Comparison of ENCODE assay signal across 10 cellular contexts in genomic region chr1:99943238-99943794, GRCh38. TPM values are rescaled to one million over a fixed set of nuclear protein-coding genes. Genes with fewer than 3 reads are reported as not detected.
DNase-seq lines count a peak whose midpoint lies in the region; ATAC-seq and TF ChIP-seq lines count a peak whose summit lies in the region.
"Had no signal": no experiment of that assay in that cellular context is flagged by ENCODE, and none has a peak within 500 bp of the region (broad histone marks: within the 10 kb centered on the region; RNA-seq: fewer than 3 reads in every experiment).

No MANE protein-coding gene starts in this region.

- no peaks in the 10 kb centered on the region for H3K9me3 ChIP-seq in adipocyte (ENCODE audit: control insufficient read depth, low read length)
- H3K9me3 ChIP-seq in psoas muscle, result no peaks in the 10 kb centered on the region
- H3K9me3 ChIP-seq: ascending aorta had no signal

- H3K4me1 Mint-ChIP-seq in mesothelial cell of epicardium, result peaks cover 26% of the 10 kb centered on the region
- H3K4me1 Mint-ChIP-seq in activated T-helper 17 cell treated with anti-CD3 and anti-CD28 coated beads, Interleukin-2, amount 50 U/mL, for 72 hours, result no peaks in the 10 kb centered on the region

- peak overlapping the region; percentile 73 for H3K27ac Mint-ChIP-seq in mesothelial cell of epicardium
- H3K27ac Mint-ChIP-seq in activated T-helper 17 cell treated with anti-CD3 and anti-CD28 coated beads, Interleukin-2, amount 50 U/mL, for 72 hours, result no peak overlapping the region
- H3K27ac Mint-ChIP-seq: progenitor cell of endocrine pancreas had no signal

- H3K36me3 Mint-ChIP-seq in mesothelial cell of epicardium, result no peaks in the 10 kb centered on the region
- no peaks in the 10 kb centered on the region for H3K36me3 Mint-ChIP-seq in activated T-helper 17 cell treated with anti-CD3 and anti-CD28 coated beads, Interleukin-2, amount 50 U/mL, for 72 hours (ENCODE audit: low read depth)

- no peak overlapping the region for H3K27ac ChIP-seq in psoas muscle
- H3K27ac ChIP-seq: ascending aorta had no signal

- ATAC-seq in psoas muscle, result no peak
- no peak for ATAC-seq in activated T-helper 17 cell treated with anti-CD3 and anti-CD28 coated beads, Interleukin-2, amount 50 U/mL, for 72 hours (replicated peaks)

- 24 to 32% (median 26%) methylated on average over 7 of the region's 7 CpGs for WGBS in psoas muscle, 3 donors

- no peak overlapping the region for H3K4me3 Mint-ChIP-seq in mesothelial cell of epicardium
- H3K4me3 Mint-ChIP-seq in activated T-helper 17 cell treated with anti-CD3 and anti-CD28 coated beads, Interleukin-2, amount 50 U/mL, for 72 hours, result no peak overlapping the region

- TF ChIP-seq CTCF in mesothelial cell of epicardium (IDR thresholded peaks at IDR 0.05; ENCODE audit: unreplicated experiment), result no peak
- no peak for TF ChIP-seq CTCF in psoas muscle (IDR thresholded peaks at IDR 0.05)

- intact Hi-C loops in psoas muscle (cut with DNase I), result no loop called here

- H3K36me3 ChIP-seq in adipocyte (ENCODE audit: control insufficient read depth, insufficient read depth, low read length, severe bottlenecking), result no peaks in the 10 kb centered on the region
- H3K36me3 ChIP-seq in psoas muscle (ENCODE audit: insufficient read depth in 1 of 2, low read depth in 1 of 2), result no peaks in the 10 kb centered on the region
- H3K36me3 ChIP-seq: ascending aorta had no signal

- H3K27me3 Mint-ChIP-seq in mesothelial cell of epicardium (ENCODE audit: low read depth), result no peaks in the 10 kb centered on the region
- no peaks in the 10 kb centered on the region for H3K27me3 Mint-ChIP-seq in activated T-helper 17 cell treated with anti-CD3 and anti-CD28 coated beads, Interleukin-2, amount 50 U/mL, for 72 hours
- H3K27me3 Mint-ChIP-seq: progenitor cell of endocrine pancreas had no signal

- H3K9ac ChIP-seq in adipocyte (ENCODE audit: low read length), result no peak overlapping the region

- H3K4me3 ChIP-seq in adipocyte (ENCODE audit: low read length) (peak overlapping the region; percentile 1), psoas muscle (no peak overlapping the region)
- H3K4me3 ChIP-seq: ascending aorta had no signal

- DNase-seq in DMS153 (lab: John Stamatoyannopoulos, UW) (peak; percentile 49), NCI-H1694 (lab: John Stamatoyannopoulos, UW) (peak; percentile 50), adipocyte (ENCODE audit: low read depth) (peak; percentile 80), mesothelial cell of epicardium (ENCODE audit: low spot score in 2 of 2, unreplicated experiment in 2 of 2) (peak in 1 of 2 experiments; percentile 42), psoas muscle (no peak), UCSD-AML1 (lab: John Stamatoyannopoulos, UW; ENCODE audit: unreplicated experiment) (no peak)
- no peak for DNase-seq in activated naive CD4-positive, alpha-beta T cell treated with anti-CD3 and anti-CD28 coated beads, Interleukin-2, amount 50 U/mL, for 16 hours

- H3K9me3 Mint-ChIP-seq in mesothelial cell of epicardium, result no peaks in the 10 kb centered on the region
- H3K9me3 Mint-ChIP-seq in activated T-helper 17 cell treated with anti-CD3 and anti-CD28 coated beads, Interleukin-2, amount 50 U/mL, for 72 hours, result no peaks in the 10 kb centered on the region

- no peaks in the 10 kb centered on the region for H3K27me3 ChIP-seq in adipocyte (replicated peaks; ENCODE audit: control insufficient read depth, insufficient read depth, low read length)
- H3K27me3 ChIP-seq in psoas muscle (ENCODE audit: insufficient read depth in 3 of 3, low read length in 2 of 3), result no peaks in the 10 kb centered on the region
- H3K27me3 ChIP-seq: ascending aorta had no signal

- H3K4me1 ChIP-seq in adipocyte (ENCODE audit: control insufficient read depth, insufficient read depth, low read length), result peaks cover 7% of the 10 kb centered on the region
- H3K4me1 ChIP-seq in psoas muscle, result no peaks in the 10 kb centered on the region

RNA-seq across cellular contexts. Expression of gene SLC35A3, which starts 26.5 kb away (rescaled TPM):
- total RNA-seq in mesothelial cell of epicardium, result 20.6 to 24.2 TPM (median 22.2 TPM) in 3 replicates
- total RNA-seq in psoas muscle, result 1 to 10 TPM; 4.5 to 8.6 (median 7.5) TPM
- 1 to 10 TPM; 3.5 to 6.4 (median 3.7) TPM for polyA plus RNA-seq in psoas muscle
- 10 to 100 TPM; 10.1 to 16.5 TPM for total RNA-seq in activated T-helper 17 cell treated with anti-CD3 and anti-CD28 coated beads, Interleukin-2, amount 50 U/mL, for 72 hours

Comparison
In these comparisons a context has a peak if more than half of its experiments do, and no peak if none do; other contexts are left out.
1. DNase-seq: peak in DMS153 (single experiment), NCI-H1694 (single experiment) and adipocyte (single experiment); none in activated naive CD4-positive, alpha-beta T cell treated with anti-CD3 and anti-CD28 coated beads, Interleukin-2, amount 50 U/mL, for 16 hours (single experiment), psoas muscle (0 of 2) and UCSD-AML1 (single experiment).